ENCODE assay signal across 11 cellular contexts in genomic region chr3:37863949-37864822, GRCh38. TPM values are rescaled to one million over a fixed set of nuclear protein-coding genes. Genes with fewer than 3 reads are reported as not detected.
DNase-seq lines count a peak whose midpoint lies in the region; ATAC-seq, FAIRE-seq and TF ChIP-seq lines count a peak whose summit lies in the region.
"Had no signal": no experiment of that assay in that cellular context is flagged by ENCODE, and none has a peak within 500 bp of the region (broad histone marks: within the 10 kb centered on the region; RNA-seq: fewer than 3 reads in every experiment).

No MANE protein-coding gene starts in this region.

- no peaks in the 10 kb centered on the region for H3K36me3 ChIP-seq in bronchial epithelial cell (ENCODE audit: control insufficient read depth, insufficient read depth, low read length)
- H3K36me3 ChIP-seq in CD4-positive, alpha-beta memory T cell (ENCODE audit: insufficient read depth, low read length) = no peaks in the 10 kb centered on the region

- no peaks in the 10 kb centered on the region for H3K27me3 ChIP-seq in bronchial epithelial cell (ENCODE audit: control insufficient read depth, insufficient read depth, low read length)
- H3K27me3 ChIP-seq in CD4-positive, alpha-beta memory T cell (ENCODE audit: insufficient read depth, low read length) = no peaks in the 10 kb centered on the region

- H3K4me1 Mint-ChIP-seq in HFFc6 (ENCODE audit: low read depth) = peaks cover 69% of the 10 kb centered on the region
- H3K4me1 Mint-ChIP-seq in CD4-positive, alpha-beta memory T cell = peaks cover 10 to 23% (median 16%) of the 10 kb centered on the region in 4 donors

- H3K27me3 Mint-ChIP-seq in HFFc6 (ENCODE audit: insufficient read depth) = no peaks in the 10 kb centered on the region
- peaks cover 7 to 21% of the 10 kb centered on the region in 2 donors for H3K27me3 Mint-ChIP-seq in CD4-positive, alpha-beta memory T cell

- no peaks in the 10 kb centered on the region for H3K9me3 ChIP-seq in CD4-positive, alpha-beta memory T cell (ENCODE audit: control insufficient read depth in 1 of 2, low read length in 2 of 2)

- H3K4me1 ChIP-seq in CD4-positive, alpha-beta memory T cell (ENCODE audit: insufficient read depth, low read length) = peaks cover 13% of the 10 kb centered on the region

- H3K4me3 ChIP-seq in bronchial epithelial cell (ENCODE audit: low read depth, low read length) = no peak overlapping the region
- no peak overlapping the region for H3K4me3 ChIP-seq in CD4-positive, alpha-beta memory T cell (ENCODE audit: low read length in 2 of 2)

- no peaks in the 10 kb centered on the region for H3K9me3 Mint-ChIP-seq in HFFc6
- no peaks in the 10 kb centered on the region for H3K9me3 Mint-ChIP-seq in CD4-positive, alpha-beta memory T cell

- no peaks in the 10 kb centered on the region; the same call in 1 of the 2 replicates for H3K36me3 Mint-ChIP-seq in HFFc6 (ENCODE audit: low read depth)
- no peaks in the 10 kb centered on the region for H3K36me3 Mint-ChIP-seq in CD4-positive, alpha-beta memory T cell

- H3K27ac ChIP-seq in 22Rv1 = peak overlapping the region; percentile 96
- no peak overlapping the region for H3K27ac ChIP-seq in CD4-positive, alpha-beta memory T cell (ENCODE audit: low read depth, low read length)

- no peak for ATAC-seq in HG02885 (IDR thresholded peaks at IDR 0.05; ENCODE audit: poor library complexity, unreplicated experiment)
- ATAC-seq in HG03280 (IDR thresholded peaks at IDR 0.05; ENCODE audit: unreplicated experiment) = no peak
- ATAC-seq in GM18498 (IDR thresholded peaks at IDR 0.05; ENCODE audit: unreplicated experiment) = no peak

- POLR2A ChIA-PET in CD4-positive, alpha-beta memory T cell (lab: Charles Lee; ENCODE audit: partially characterized antibody) = no interaction called here

- DNase-seq in HFFc6 (no peak), bronchial epithelial cell (ENCODE audit: low read depth) (peak; percentile 18), myocyte (ENCODE audit: low read depth) (peak; percentile 17)
- no peak for DNase-seq in CD4-positive, alpha-beta memory T cell
- DNase-seq: activated CD4-positive, alpha-beta T cell treated with anti-CD3 and anti-CD28 coated beads, Interleukin-2, amount 50 U/mL, for 1 hour; effector memory CD4-positive, alpha-beta T cell had no signal

- TF ChIP-seq CTCF in 22Rv1 (IDR thresholded peaks at IDR 0.05) (no peak), HFFc6 (IDR thresholded peaks at IDR 0.05) (no peak), bronchial epithelial cell (IDR thresholded peaks at IDR 0.05; ENCODE audit: insufficient read depth, low read length, severe bottlenecking) (no peak)

- intact Hi-C loops in CD4-positive, alpha-beta memory T cell (cut with micrococcal nuclease) = no loop called here

- peak overlapping the region; percentile 96 for H3K4me3 Mint-ChIP-seq in HFFc6
- no peak overlapping the region for H3K4me3 Mint-ChIP-seq in CD4-positive, alpha-beta memory T cell

- CTCF ChIA-PET in CD4-positive, alpha-beta memory T cell (lab: Charles Lee; ENCODE audit: partially characterized antibody) = interaction anchor here (1.2 kb wide), 1 partner anchor 8 kb away, joined by 4 read pairs; no protein-coding TSS in a partner anchor

- peak overlapping the region; percentile 67 for H3K27ac Mint-ChIP-seq in HFFc6
- H3K27ac Mint-ChIP-seq in CD4-positive, alpha-beta memory T cell = peak overlapping the region in 1 of 7 donors; percentile 38

- no peak for FAIRE-seq in bronchial epithelial cell (lab: Jason Lieb, UNC)
- FAIRE-seq: D721Med had no signal

RNA-seq across cellular contexts. Expression of gene CTDSPL, which starts 2.5 kb away (rescaled TPM):
- total RNA-seq in HFFc6 (2021; fragmentation: NEBNext Ultra II Directional; extraction: Animal tissue kit (Norgen Biotek cat#: 25700)) = 10 to 100 TPM; 30.3 to 38.8 (median 36.2) TPM
- total RNA-seq in bronchial epithelial cell (50.4 and 80.6 TPM in 2 replicates), myocyte (48.9 and 108 TPM in 2 replicates)
- 57.9 TPM for polyA plus RNA-seq in myocyte (2012)
- under 1 TPM; 0.61 to 0.73 TPM for total RNA-seq in CD4-positive, alpha-beta memory T cell
- under 1 TPM in 1 of 2 donors, not detected in 1; 0.08 TPM for polyA plus RNA-seq in CD4-positive, alpha-beta memory T cell

Comparison
In these comparisons a context has a peak if more than half of its experiments do, and no peak if none do; other contexts are left out.
1. DNase-seq: peak in bronchial epithelial cell (single experiment) and myocyte (single experiment); none in HFFc6 (single experiment) and CD4-positive, alpha-beta memory T cell (0 of 5).
2. RNA of gene CTDSPL, which starts 2.5 kb away (total RNA-seq): 48.9 to 108 TPM in myocyte, 50.4 to 80.6 TPM in bronchial epithelial cell and 30.3 to 38.8 TPM in HFFc6; 0.61 to 0.73 TPM in CD4-positive, alpha-beta memory T cell; every median in the first group is over 10 times any median in the second.